Comparison of ENCODE assay signal across 25 cellular contexts in the genomic region with DNA sequence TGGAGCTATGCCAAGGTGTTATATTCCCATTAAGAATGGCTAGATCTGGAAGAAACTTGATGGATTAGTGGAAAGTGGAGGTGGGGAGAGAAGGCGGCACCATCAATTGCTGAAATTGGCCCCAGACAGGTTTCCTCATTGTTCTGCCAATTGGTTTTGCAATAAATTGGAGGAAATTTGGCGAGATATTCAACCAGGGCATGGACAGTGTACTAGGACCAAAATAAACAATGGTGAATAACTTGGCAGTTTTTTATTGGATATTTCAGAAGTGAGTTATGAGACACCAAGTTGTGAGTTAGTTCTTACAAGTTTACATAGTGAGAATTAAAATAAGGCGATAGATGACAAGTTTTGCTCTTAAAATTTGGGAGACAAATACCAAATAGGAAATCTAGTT. TPM values are rescaled to one million over a fixed set of nuclear protein-coding genes. Genes with fewer than 3 reads are reported as not detected.
"Had no signal": no experiment of that assay in that cellular context is flagged by ENCODE, and none has a peak within 500 bp of the region (broad histone marks: within the 10 kb centered on the region; RNA-seq: fewer than 3 reads in every experiment).

No MANE protein-coding gene starts in this region.

- H2AFZ ChIP-seq: hepatocyte had no signal

- H3K79me2 ChIP-seq: hepatocyte had no signal

- H3K4me1 ChIP-seq: spleen, thyroid gland, upper lobe of right lung had no signal

- ATAC-seq: activated CD8-positive, alpha-beta T cell treated with anti-CD3 and anti-CD28 coated beads, Interleukin-2, amount 10 ng/mL, durations not matched to agents 7 days and 5 days; mucosa of descending colon; stimulated activated naive CD8-positive, alpha-beta T cell treated with anti-CD3 and anti-CD28 coated beads, Interleukin-15, Interleukin-2, amounts not matched to agents 100 U/mL and 50 U/mL, for 24 hours; upper lobe of right lung had no signal

- H3K27ac ChIP-seq: brain microvascular endothelial cell, hepatocyte, spleen, thyroid gland, upper lobe of right lung had no signal

- DNase-seq: activated CD4-positive, alpha-beta T cell treated with anti-CD3 and anti-CD28 coated beads for 1 hour; activated CD4-positive, alpha-beta T cell treated with anti-CD3 and anti-CD28 coated beads, Interleukin-2, amount 50 U/mL, for 1 hour; activated CD8-positive, alpha-beta T cell treated with anti-CD3 and anti-CD28 coated beads, Interleukin-2, amount 10 ng/mL, durations not matched to agents 7 days and 5 days; activated gamma-delta T cell; activated naive CD4-positive, alpha-beta T cell treated with anti-CD3 and anti-CD28 coated beads, Interleukin-2, amount 50 U/mL, for 16 hours; aorta; brain microvascular endothelial cell; dermis blood vessel endothelial cell; effector CD8-positive, alpha-beta T cell; erythroblast; foreskin melanocyte; mesenchymal stem cell; mucosa of descending colon; nucleus accumbens; posterior cingulate gyrus; spleen; stimulated activated CD4-positive, alpha-beta T cell treated with anti-CD3 and anti-CD28 coated beads, Interleukin-4, amount 100 ng/mL, for 24 hours; stimulated activated naive CD8-positive, alpha-beta T cell treated with anti-CD3 and anti-CD28 coated beads, Interleukin-15, Interleukin-2, amounts not matched to agents 100 U/mL and 50 U/mL, for 24 hours; substantia nigra; T-helper 1 cell; T-helper 9 cell; thyroid gland; upper lobe of right lung had no signal

- H3K36me3 ChIP-seq: brain microvascular endothelial cell, spleen, thyroid gland, upper lobe of right lung had no signal

- H3K4me3 Mint-ChIP-seq: activated CD8-positive, alpha-beta T cell treated with anti-CD3 and anti-CD28 coated beads, Interleukin-2, amount 10 ng/mL, durations not matched to agents 7 days and 5 days; activated T-helper 1 cell treated with anti-CD3 and anti-CD28 coated beads, Interleukin-12 subunit alpha, Interleukin-12 subunit beta, Interleukin-2, Interleukin-4 antibody, amounts not matched to agents 30 ng/mL and 10 ng/mL and 1 ng/mL, durations not matched to agents 14 hours and 24 hours and 36 hours had no signal

- H3K27me3 ChIP-seq: brain microvascular endothelial cell, hepatocyte, thyroid gland, upper lobe of right lung had no signal

- H3K9me3 ChIP-seq: mucosa of descending colon, thyroid gland, upper lobe of right lung had no signal

- H3K27ac Mint-ChIP-seq: activated CD8-positive, alpha-beta T cell treated with anti-CD3 and anti-CD28 coated beads, Interleukin-2, amount 10 ng/mL, durations not matched to agents 7 days and 5 days; activated T-helper 1 cell treated with anti-CD3 and anti-CD28 coated beads, Interleukin-12 subunit alpha, Interleukin-12 subunit beta, Interleukin-2, Interleukin-4 antibody, amounts not matched to agents 30 ng/mL and 10 ng/mL and 1 ng/mL, durations not matched to agents 14 hours and 24 hours and 36 hours had no signal

- H3K4me2 ChIP-seq: hepatocyte had no signal

- H3K4me3 ChIP-seq: hepatocyte, mucosa of descending colon, spleen, thyroid gland, upper lobe of right lung had no signal

RNA-seq across cellular contexts. Expression of a gene that starts 41.1 kb away (rescaled TPM):
- total RNA-seq: activated CD8-positive, alpha-beta T cell treated with anti-CD3 and anti-CD28 coated beads, Interleukin-2, amount 10 ng/mL, durations not matched to agents 7 days and 5 days; activated T-helper 1 cell treated with anti-CD3 and anti-CD28 coated beads, Interleukin-12 subunit alpha, Interleukin-12 subunit beta, Interleukin-2, Interleukin-4 antibody, amounts not matched to agents 30 ng/mL and 10 ng/mL and 1 ng/mL, durations not matched to agents 14 hours and 24 hours and 36 hours had no signal
